In genomic region chr15:62440731-62441130, GRCh38 we compare ENCODE assay signal across 1 cellular context.
TF ChIP-seq lines count a peak whose summit lies in the region.

No MANE protein-coding gene starts in this region.

TF ChIP-seq in HepG2, 621 proteins besides CTCF, POLR2A, EP300 and RAD21 (continued from another document):
- TF ChIP-seq, protein P1, sequence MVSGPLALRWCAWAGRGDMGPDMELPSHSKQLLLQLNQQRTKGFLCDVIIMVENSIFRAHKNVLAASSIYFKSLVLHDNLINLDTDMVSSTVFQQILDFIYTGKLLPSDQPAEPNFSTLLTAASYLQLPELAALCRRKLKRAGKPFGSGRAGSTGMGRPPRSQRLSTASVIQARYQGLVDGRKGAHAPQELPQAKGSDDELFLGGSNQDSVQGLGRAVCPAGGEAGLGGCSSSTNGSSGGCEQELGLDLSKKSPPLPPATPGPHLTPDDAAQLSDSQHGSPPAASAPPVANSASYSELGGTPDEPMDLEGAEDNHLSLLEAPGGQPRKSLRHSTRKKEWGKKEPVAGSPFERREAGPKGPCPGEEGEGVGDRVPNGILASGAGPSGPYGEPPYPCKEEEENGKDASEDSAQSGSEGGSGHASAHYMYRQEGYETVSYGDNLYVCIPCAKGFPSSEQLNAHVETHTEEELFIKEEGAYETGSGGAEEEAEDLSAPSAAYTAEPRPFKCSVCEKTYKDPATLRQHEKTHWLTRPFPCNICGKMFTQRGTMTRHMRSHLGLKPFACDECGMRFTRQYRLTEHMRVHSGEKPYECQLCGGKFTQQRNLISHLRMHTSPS (CRISPR knock-in tag; IDR thresholded peaks at IDR 0.05; ENCODE audit: low read depth) = no peak
